In the genomic region with DNA sequence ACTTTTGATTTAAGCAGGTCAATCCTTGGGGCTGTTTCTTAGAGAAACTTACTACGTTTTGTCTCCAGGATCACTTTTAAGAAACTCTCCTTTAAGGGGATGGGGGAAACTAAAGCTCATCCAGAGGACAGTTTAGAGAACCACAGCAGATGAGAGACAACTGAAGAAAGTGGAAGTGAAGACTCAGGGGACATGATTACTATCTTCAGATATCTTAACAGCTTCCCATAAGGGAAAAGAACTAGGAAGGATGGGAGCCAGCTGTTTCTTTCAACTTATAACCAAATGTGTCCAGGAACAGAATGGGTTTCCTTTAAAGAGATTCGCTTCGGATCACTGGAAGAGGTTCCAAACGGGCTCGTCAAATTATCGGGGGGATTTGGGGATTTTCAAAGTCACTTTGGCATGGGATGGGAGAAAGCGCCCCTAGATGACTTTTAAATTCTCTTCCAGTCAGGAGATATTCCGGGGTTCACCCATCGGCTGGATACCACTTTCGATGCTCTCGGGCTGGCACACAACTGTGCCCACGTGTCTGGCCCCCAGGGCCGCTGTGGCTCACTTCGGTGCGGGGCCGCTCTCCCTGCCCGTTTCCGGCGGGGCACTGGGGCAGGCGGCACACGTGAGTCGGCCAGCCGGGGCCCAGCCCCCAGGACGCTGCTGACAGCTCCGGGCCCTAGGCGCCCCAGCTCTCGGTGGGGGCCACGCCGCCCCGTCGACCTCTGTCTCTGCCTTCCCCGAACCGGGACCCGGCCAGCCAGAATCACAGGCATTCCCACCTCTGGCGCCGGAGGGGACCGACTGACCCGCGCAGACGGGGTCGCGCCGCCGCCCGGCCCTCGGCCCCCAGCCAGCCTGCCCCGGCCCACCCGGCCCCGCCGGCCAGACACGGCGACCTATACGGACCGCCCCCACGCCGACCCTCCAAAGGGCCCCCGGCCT, we compare ENCODE assay signal across 1 cellular context.
TF ChIP-seq lines count a peak whose summit lies in the region.

No MANE protein-coding gene starts in this region.

TF ChIP-seq in HEK293, 187 proteins besides CTCF, POLR2A, EP300 and RAD21 (continued from another document and continues in another):
- TF ChIP-seq, protein P1, sequence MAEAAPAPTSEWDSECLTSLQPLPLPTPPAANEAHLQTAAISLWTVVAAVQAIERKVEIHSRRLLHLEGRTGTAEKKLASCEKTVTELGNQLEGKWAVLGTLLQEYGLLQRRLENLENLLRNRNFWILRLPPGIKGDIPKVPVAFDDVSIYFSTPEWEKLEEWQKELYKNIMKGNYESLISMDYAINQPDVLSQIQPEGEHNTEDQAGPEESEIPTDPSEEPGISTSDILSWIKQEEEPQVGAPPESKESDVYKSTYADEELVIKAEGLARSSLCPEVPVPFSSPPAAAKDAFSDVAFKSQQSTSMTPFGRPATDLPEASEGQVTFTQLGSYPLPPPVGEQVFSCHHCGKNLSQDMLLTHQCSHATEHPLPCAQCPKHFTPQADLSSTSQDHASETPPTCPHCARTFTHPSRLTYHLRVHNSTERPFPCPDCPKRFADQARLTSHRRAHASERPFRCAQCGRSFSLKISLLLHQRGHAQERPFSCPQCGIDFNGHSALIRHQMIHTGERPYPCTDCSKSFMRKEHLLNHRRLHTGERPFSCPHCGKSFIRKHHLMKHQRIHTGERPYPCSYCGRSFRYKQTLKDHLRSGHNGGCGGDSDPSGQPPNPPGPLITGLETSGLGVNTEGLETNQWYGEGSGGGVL (tag by site-specific recombination; IDR thresholded peaks at IDR 0.05): 0 out of 2 replicates have a peak, but pooled peaks have one; percentile 13
- TF ChIP-seq MZF1 (tag by site-specific recombination; IDR thresholded peaks at IDR 0.05; ENCODE audit: borderline replicate concordance): peak; percentile 98
- TF ChIP-seq ZSCAN30 (tag by site-specific recombination; IDR thresholded peaks at IDR 0.05): peak; percentile 55; the same call in 1 of the 2 replicates
- TF ChIP-seq ZBTB1 (tag by site-specific recombination; IDR thresholded peaks at IDR 0.05): 0 out of 2 replicates have a peak, but pooled peaks have one; percentile 11
- peak; percentile 92 for TF ChIP-seq ZBTB20 (tag by site-specific recombination; IDR thresholded peaks at IDR 0.05)
- TF ChIP-seq IKZF3 (tag by site-specific recombination; IDR thresholded peaks at IDR 0.05): 0 out of 2 replicates have a peak, but pooled peaks have one; percentile 41
- 0 out of 2 replicates have a peak, but pooled peaks have one; percentile 60 for TF ChIP-seq ZFP37 (tag by site-specific recombination; IDR thresholded peaks at IDR 0.05)
- no peak for TF ChIP-seq ZBTB21 (tag by site-specific recombination; IDR thresholded peaks at IDR 0.05)
- TF ChIP-seq, protein P2, sequence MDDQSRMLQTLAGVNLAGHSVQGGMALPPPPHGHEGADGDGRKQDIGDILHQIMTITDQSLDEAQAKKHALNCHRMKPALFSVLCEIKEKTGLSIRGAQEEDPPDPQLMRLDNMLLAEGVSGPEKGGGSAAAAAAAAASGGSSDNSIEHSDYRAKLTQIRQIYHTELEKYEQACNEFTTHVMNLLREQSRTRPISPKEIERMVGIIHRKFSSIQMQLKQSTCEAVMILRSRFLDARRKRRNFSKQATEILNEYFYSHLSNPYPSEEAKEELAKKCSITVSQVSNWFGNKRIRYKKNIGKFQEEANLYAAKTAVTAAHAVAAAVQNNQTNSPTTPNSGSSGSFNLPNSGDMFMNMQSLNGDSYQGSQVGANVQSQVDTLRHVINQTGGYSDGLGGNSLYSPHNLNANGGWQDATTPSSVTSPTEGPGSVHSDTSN (CRISPR knock-in tag; IDR thresholded peaks at IDR 0.05): peak; percentile 23
- peak; percentile 73 for TF ChIP-seq ZFP69B (tag by site-specific recombination; IDR thresholded peaks at IDR 0.05)
- 0 out of 2 replicates have a peak, but pooled peaks have one; percentile 19 for TF ChIP-seq ZNF561 (tag by site-specific recombination; IDR thresholded peaks at IDR 0.05; ENCODE audit: borderline replicate concordance)
- TF ChIP-seq ZBTB48 (tag by site-specific recombination; IDR thresholded peaks at IDR 0.05): peak; percentile 70
- TF ChIP-seq SP7 (tag by site-specific recombination; IDR thresholded peaks at IDR 0.05): peak; percentile 58; the same call in 1 of the 2 replicates
- TF ChIP-seq ZNF76 (tag by site-specific recombination; IDR thresholded peaks at IDR 0.05; ENCODE audit: borderline replicate concordance, low read depth): peak; percentile 22; the same call in 1 of the 2 replicates
- TF ChIP-seq, protein P3, sequence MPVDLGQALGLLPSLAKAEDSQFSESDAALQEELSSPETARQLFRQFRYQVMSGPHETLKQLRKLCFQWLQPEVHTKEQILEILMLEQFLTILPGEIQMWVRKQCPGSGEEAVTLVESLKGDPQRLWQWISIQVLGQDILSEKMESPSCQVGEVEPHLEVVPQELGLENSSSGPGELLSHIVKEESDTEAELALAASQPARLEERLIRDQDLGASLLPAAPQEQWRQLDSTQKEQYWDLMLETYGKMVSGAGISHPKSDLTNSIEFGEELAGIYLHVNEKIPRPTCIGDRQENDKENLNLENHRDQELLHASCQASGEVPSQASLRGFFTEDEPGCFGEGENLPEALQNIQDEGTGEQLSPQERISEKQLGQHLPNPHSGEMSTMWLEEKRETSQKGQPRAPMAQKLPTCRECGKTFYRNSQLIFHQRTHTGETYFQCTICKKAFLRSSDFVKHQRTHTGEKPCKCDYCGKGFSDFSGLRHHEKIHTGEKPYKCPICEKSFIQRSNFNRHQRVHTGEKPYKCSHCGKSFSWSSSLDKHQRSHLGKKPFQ (tag by site-specific recombination; IDR thresholded peaks at IDR 0.05): no peak
- peak; percentile 88 for TF ChIP-seq ZIC2 (tag by site-specific recombination; IDR thresholded peaks at IDR 0.05)
- TF ChIP-seq ZNF785 (tag by site-specific recombination; IDR thresholded peaks at IDR 0.05): no peak
- peak; percentile 68 for TF ChIP-seq ZXDB (tag by site-specific recombination; IDR thresholded peaks at IDR 0.05)
- TF ChIP-seq EGR2 (tag by site-specific recombination; IDR thresholded peaks at IDR 0.05; ENCODE audit: low read depth): no peak
- TF ChIP-seq, protein P4, sequence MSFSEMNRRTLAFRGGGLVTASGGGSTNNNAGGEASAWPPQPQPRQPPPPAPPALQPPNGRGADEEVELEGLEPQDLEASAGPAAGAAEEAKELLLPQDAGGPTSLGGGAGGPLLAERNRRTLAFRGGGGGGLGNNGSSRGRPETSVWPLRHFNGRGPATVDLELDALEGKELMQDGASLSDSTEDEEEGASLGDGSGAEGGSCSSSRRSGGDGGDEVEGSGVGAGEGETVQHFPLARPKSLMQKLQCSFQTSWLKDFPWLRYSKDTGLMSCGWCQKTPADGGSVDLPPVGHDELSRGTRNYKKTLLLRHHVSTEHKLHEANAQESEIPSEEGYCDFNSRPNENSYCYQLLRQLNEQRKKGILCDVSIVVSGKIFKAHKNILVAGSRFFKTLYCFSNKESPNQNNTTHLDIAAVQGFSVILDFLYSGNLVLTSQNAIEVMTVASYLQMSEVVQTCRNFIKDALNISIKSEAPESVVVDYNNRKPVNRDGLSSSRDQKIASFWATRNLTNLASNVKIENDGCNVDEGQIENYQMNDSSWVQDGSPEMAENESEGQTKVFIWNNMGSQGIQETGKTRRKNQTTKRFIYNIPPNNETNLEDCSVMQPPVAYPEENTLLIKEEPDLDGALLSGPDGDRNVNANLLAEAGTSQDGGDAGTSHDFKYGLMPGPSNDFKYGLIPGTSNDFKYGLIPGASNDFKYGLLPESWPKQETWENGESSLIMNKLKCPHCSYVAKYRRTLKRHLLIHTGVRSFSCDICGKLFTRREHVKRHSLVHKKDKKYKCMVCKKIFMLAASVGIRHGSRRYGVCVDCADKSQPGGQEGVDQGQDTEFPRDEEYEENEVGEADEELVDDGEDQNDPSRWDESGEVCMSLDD (tag by site-specific recombination; IDR thresholded peaks at IDR 0.05): peak; percentile 62
- TF ChIP-seq ZNF660 (tag by site-specific recombination; IDR thresholded peaks at IDR 0.05): peak; percentile 10; the same call in 1 of the 2 replicates
- peak; percentile 71 for TF ChIP-seq KLF16 (tag by site-specific recombination; IDR thresholded peaks at IDR 0.05)
- TF ChIP-seq, protein P5, sequence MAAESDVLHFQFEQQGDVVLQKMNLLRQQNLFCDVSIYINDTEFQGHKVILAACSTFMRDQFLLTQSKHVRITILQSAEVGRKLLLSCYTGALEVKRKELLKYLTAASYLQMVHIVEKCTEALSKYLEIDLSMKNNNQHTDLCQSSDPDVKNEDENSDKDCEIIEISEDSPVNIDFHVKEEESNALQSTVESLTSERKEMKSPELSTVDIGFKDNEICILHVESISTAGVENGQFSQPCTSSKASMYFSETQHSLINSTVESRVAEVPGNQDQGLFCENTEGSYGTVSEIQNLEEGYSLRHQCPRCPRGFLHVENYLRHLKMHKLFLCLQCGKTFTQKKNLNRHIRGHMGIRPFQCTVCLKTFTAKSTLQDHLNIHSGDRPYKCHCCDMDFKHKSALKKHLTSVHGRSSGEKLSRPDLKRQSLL (tag by site-specific recombination; IDR thresholded peaks at IDR 0.05): no peak
- TF ChIP-seq ZNF501 (tag by site-specific recombination; IDR thresholded peaks at IDR 0.05): peak; percentile 31; the same call in 1 of the 2 replicates
- TF ChIP-seq, protein P6, sequence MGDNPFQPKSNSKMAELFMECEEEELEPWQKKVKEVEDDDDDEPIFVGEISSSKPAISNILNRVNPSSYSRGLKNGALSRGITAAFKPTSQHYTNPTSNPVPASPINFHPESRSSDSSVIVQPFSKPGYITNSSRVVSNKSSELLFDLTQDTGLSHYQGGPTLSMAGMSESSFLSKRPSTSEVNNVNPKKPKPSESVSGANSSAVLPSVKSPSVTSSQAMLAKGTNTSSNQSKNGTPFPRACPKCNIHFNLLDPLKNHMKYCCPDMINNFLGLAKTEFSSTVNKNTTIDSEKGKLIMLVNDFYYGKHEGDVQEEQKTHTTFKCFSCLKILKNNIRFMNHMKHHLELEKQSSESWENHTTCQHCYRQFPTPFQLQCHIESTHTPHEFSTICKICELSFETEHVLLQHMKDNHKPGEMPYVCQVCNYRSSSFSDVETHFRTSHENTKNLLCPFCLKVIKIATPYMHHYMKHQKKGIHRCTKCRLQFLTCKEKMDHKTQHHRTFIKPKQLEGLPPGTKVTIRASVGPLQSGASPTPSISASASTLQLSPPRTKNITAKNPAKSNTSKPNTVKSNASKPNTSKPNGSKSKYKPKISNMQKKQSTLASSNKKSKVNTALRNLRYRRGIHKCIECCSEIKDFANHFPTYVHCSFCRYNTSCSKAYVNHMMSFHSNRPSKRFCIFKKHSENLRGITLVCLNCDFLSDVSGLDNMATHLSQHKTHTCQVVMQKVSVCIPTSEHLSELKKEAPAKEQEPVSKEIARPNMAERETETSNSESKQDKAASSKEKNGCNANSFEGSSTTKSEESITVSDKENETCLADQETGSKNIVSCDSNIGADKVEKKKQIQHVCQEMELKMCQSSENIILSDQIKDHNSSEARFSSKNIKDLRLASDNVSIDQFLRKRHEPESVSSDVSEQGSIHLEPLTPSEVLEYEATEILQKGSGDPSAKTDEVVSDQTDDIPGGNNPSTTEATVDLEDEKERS (tag by site-specific recombination; IDR thresholded peaks at IDR 0.05): no peak
- TF ChIP-seq ZNF335 (tag by site-specific recombination; conservative IDR thresholded peaks at IDR 0.05): peak; percentile 84
- TF ChIP-seq SP2 (tag by site-specific recombination; IDR thresholded peaks at IDR 0.05): peak; percentile 43
- TF ChIP-seq ZNF394 (tag by site-specific recombination; IDR thresholded peaks at IDR 0.05; ENCODE audit: borderline replicate concordance): 0 out of 2 replicates have a peak, but pooled peaks have one; percentile 10
- no peak for TF ChIP-seq OVOL3 (tag by site-specific recombination; IDR thresholded peaks at IDR 0.05)
- TF ChIP-seq, protein P7, sequence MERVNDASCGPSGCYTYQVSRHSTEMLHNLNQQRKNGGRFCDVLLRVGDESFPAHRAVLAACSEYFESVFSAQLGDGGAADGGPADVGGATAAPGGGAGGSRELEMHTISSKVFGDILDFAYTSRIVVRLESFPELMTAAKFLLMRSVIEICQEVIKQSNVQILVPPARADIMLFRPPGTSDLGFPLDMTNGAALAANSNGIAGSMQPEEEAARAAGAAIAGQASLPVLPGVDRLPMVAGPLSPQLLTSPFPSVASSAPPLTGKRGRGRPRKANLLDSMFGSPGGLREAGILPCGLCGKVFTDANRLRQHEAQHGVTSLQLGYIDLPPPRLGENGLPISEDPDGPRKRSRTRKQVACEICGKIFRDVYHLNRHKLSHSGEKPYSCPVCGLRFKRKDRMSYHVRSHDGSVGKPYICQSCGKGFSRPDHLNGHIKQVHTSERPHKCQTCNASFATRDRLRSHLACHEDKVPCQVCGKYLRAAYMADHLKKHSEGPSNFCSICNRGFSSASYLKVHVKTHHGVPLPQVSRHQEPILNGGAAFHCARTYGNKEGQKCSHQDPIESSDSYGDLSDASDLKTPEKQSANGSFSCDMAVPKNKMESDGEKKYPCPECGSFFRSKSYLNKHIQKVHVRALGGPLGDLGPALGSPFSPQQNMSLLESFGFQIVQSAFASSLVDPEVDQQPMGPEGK (tag by site-specific recombination; IDR thresholded peaks at IDR 0.05): peak; percentile 91
- 0 out of 2 replicates have a peak, but pooled peaks have one; percentile 27 for TF ChIP-seq YY1 (tag by site-specific recombination; IDR thresholded peaks at IDR 0.05)
- TF ChIP-seq, protein P8, sequence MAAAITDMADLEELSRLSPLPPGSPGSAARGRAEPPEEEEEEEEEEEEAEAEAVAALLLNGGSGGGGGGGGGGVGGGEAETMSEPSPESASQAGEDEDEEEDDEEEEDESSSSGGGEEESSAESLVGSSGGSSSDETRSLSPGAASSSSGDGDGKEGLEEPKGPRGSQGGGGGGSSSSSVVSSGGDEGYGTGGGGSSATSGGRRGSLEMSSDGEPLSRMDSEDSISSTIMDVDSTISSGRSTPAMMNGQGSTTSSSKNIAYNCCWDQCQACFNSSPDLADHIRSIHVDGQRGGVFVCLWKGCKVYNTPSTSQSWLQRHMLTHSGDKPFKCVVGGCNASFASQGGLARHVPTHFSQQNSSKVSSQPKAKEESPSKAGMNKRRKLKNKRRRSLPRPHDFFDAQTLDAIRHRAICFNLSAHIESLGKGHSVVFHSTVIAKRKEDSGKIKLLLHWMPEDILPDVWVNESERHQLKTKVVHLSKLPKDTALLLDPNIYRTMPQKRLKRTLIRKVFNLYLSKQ (tag by site-specific recombination; IDR thresholded peaks at IDR 0.05; ENCODE audit: borderline replicate concordance): no peak
- no peak for TF ChIP-seq ZNF274 (IDR thresholded peaks at IDR 0.05; ENCODE audit: low read length)
- no peak for TF ChIP-seq ZNF274 (tag by site-specific recombination; IDR thresholded peaks at IDR 0.05; ENCODE audit: borderline replicate concordance)
- TF ChIP-seq, protein P9, sequence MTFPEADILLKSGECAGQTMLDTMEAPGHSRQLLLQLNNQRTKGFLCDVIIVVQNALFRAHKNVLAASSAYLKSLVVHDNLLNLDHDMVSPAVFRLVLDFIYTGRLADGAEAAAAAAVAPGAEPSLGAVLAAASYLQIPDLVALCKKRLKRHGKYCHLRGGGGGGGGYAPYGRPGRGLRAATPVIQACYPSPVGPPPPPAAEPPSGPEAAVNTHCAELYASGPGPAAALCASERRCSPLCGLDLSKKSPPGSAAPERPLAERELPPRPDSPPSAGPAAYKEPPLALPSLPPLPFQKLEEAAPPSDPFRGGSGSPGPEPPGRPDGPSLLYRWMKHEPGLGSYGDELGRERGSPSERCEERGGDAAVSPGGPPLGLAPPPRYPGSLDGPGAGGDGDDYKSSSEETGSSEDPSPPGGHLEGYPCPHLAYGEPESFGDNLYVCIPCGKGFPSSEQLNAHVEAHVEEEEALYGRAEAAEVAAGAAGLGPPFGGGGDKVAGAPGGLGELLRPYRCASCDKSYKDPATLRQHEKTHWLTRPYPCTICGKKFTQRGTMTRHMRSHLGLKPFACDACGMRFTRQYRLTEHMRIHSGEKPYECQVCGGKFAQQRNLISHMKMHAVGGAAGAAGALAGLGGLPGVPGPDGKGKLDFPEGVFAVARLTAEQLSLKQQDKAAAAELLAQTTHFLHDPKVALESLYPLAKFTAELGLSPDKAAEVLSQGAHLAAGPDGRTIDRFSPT (tag by site-specific recombination; IDR thresholded peaks at IDR 0.05): peak; percentile 95
- peak; percentile 33; the same call in 1 of the 2 replicates for TF ChIP-seq ZBTB17 (tag by site-specific recombination; IDR thresholded peaks at IDR 0.05)
- TF ChIP-seq ZNF558 (tag by site-specific recombination; IDR thresholded peaks at IDR 0.05): no peak
